Comparison of ENCODE assay signal across 15 cellular contexts in genomic region chr3:141321109-141321497, GRCh38. TPM values are rescaled to one million over a fixed set of nuclear protein-coding genes. Genes with fewer than 3 reads are reported as not detected.
A peak's percentile ranks its signal among the peaks of the same experiment; 100 is the strongest.
DNase-seq lines count a peak whose midpoint lies in the region; FAIRE-seq and TF ChIP-seq lines count a peak whose summit lies in the region.
"Had no signal": no experiment of that assay in that cellular context is flagged by ENCODE, and none has a peak within 500 bp of the region (broad histone marks: within the 10 kb centered on the region; RNA-seq: fewer than 3 reads in every experiment).

No MANE protein-coding gene starts in this region.

- H3K27ac Mint-ChIP-seq in activated CD4-positive, alpha-beta memory T cell treated with anti-CD3 and anti-CD28 coated beads for 36 hours = peak overlapping the region; percentile 19
- H3K27ac Mint-ChIP-seq in activated CD4-positive, alpha-beta memory T cell treated with anti-CD3 and anti-CD28 coated beads, Interleukin-2, amount 10 ng/mL, durations not matched to agents 7 days and 5 days = no peak overlapping the region
- H3K27ac Mint-ChIP-seq: memory B cell had no signal

- no peak overlapping the region for H3K27ac ChIP-seq in effector memory CD4-positive, alpha-beta T cell (ENCODE audit: insufficient read depth, low read length, poor library complexity, severe bottlenecking)
- H3K27ac ChIP-seq in ascending aorta = no peak overlapping the region

- H3K9me3 Mint-ChIP-seq in activated CD4-positive, alpha-beta memory T cell treated with anti-CD3 and anti-CD28 coated beads for 36 hours = peaks cover 3% of the 10 kb centered on the region
- peaks cover 5% of the 10 kb centered on the region for H3K9me3 Mint-ChIP-seq in activated CD4-positive, alpha-beta memory T cell treated with anti-CD3 and anti-CD28 coated beads, Interleukin-2, amount 10 ng/mL, durations not matched to agents 7 days and 5 days
- H3K9me3 Mint-ChIP-seq: memory B cell had no signal

- peaks cover 2% of the 10 kb centered on the region for H3K36me3 Mint-ChIP-seq in activated CD4-positive, alpha-beta memory T cell treated with anti-CD3 and anti-CD28 coated beads for 36 hours
- peaks cover 9% of the 10 kb centered on the region for H3K36me3 Mint-ChIP-seq in activated CD4-positive, alpha-beta memory T cell treated with anti-CD3 and anti-CD28 coated beads, Interleukin-2, amount 10 ng/mL, durations not matched to agents 7 days and 5 days (ENCODE audit: low read depth)
- H3K36me3 Mint-ChIP-seq: memory B cell had no signal

- no peak for TF ChIP-seq CTCF in ascending aorta (IDR thresholded peaks at IDR 0.05)

- CTCF ChIA-PET in activated CD4-positive, alpha-beta memory T cell treated with anti-CD3 and anti-CD28 coated beads for 36 hours (lab: Charles Lee) = interaction anchor here (1.2 kb wide), 1 partner anchor 10 kb away, joined by 7 read pairs; no protein-coding TSS in a partner anchor
- CTCF ChIA-PET in activated CD4-positive, alpha-beta memory T cell treated with anti-CD3 and anti-CD28 coated beads, Interleukin-2, amount 10 ng/mL, durations not matched to agents 7 days and 5 days (lab: Charles Lee) = interaction anchor here (1.7 to 3.0 kb wide), 2 partner anchors 9 to 133 kb away, joined by 5 to 10 read pairs; no protein-coding TSS in a partner anchor

- POLR2A ChIA-PET in activated CD4-positive, alpha-beta memory T cell treated with anti-CD3 and anti-CD28 coated beads for 36 hours (lab: Charles Lee) = no interaction called here
- POLR2A ChIA-PET in activated CD4-positive, alpha-beta memory T cell treated with anti-CD3 and anti-CD28 coated beads, Interleukin-2, amount 10 ng/mL, durations not matched to agents 7 days and 5 days (lab: Charles Lee) = interaction anchor here (2.6 kb wide), 1 partner anchor 9 kb away, joined by 8 read pairs; no protein-coding TSS in a partner anchor

- peaks cover 14% of the 10 kb centered on the region for H3K4me1 ChIP-seq in effector memory CD4-positive, alpha-beta T cell (ENCODE audit: control insufficient read depth, insufficient read depth, low read length, poor library complexity, severe bottlenecking)
- no peaks in the 10 kb centered on the region for H3K4me1 ChIP-seq in ascending aorta

- H3K4me1 Mint-ChIP-seq in activated CD4-positive, alpha-beta memory T cell treated with anti-CD3 and anti-CD28 coated beads for 36 hours (ENCODE audit: low read depth) = peaks cover 24% of the 10 kb centered on the region
- H3K4me1 Mint-ChIP-seq in activated CD4-positive, alpha-beta memory T cell treated with anti-CD3 and anti-CD28 coated beads, Interleukin-2, amount 10 ng/mL, durations not matched to agents 7 days and 5 days = peaks cover 13% of the 10 kb centered on the region

- FAIRE-seq in RCC 7860 (lab: Jason Lieb, UNC) = peak; percentile 66
- FAIRE-seq in frontal cortex (lab: Jason Lieb, UNC) = no peak
- FAIRE-seq: urothelium cell line had no signal

- no peaks in the 10 kb centered on the region for H3K36me3 ChIP-seq in effector memory CD4-positive, alpha-beta T cell (ENCODE audit: control insufficient read depth, insufficient read depth, low read length)
- H3K36me3 ChIP-seq in ascending aorta = no peaks in the 10 kb centered on the region

- no peak for DNase-seq in activated CD4-positive, alpha-beta memory T cell treated with anti-CD3 and anti-CD28 coated beads for 36 hours
- no peak for DNase-seq in activated CD4-positive, alpha-beta memory T cell treated with anti-CD3 and anti-CD28 coated beads, Interleukin-2, amount 10 ng/mL, durations not matched to agents 7 days and 5 days
- DNase-seq in RCC 7860 (ENCODE audit: low spot score) (peak; percentile 52), renal cortical epithelial cell (ENCODE audit: low read depth) (peak; percentile 70), Ammon's horn (ENCODE audit: low spot score) (no peak), frontal cortex (ENCODE audit: low spot score in 2 of 2) (no peak), ascending aorta (ENCODE audit: low spot score in 2 of 2) (no peak)
- no peak for DNase-seq in effector memory CD4-positive, alpha-beta T cell
- DNase-seq: activated CD8-positive, alpha-beta memory T cell treated with anti-CD3 and anti-CD28 coated beads, Interleukin-2, amount 50 U/mL, for 48 hours; DND-41; GOT3; hypothalamus; NCI-H510A treated with DMSO at 0.1 percent for 48 hours had no signal

- no peaks in the 10 kb centered on the region for H3K27me3 Mint-ChIP-seq in activated CD4-positive, alpha-beta memory T cell treated with anti-CD3 and anti-CD28 coated beads for 36 hours
- no peaks in the 10 kb centered on the region for H3K27me3 Mint-ChIP-seq in activated CD4-positive, alpha-beta memory T cell treated with anti-CD3 and anti-CD28 coated beads, Interleukin-2, amount 10 ng/mL, durations not matched to agents 7 days and 5 days
- H3K27me3 Mint-ChIP-seq: memory B cell had no signal

- H3K4me3 Mint-ChIP-seq in activated CD4-positive, alpha-beta memory T cell treated with anti-CD3 and anti-CD28 coated beads for 36 hours = no peak overlapping the region
- no peak overlapping the region for H3K4me3 Mint-ChIP-seq in activated CD4-positive, alpha-beta memory T cell treated with anti-CD3 and anti-CD28 coated beads, Interleukin-2, amount 10 ng/mL, durations not matched to agents 7 days and 5 days

- intact Hi-C loops in activated CD4-positive, alpha-beta memory T cell treated with anti-CD3 and anti-CD28 coated beads for 36 hours (cut with micrococcal nuclease) = no loop called here
- intact Hi-C loops in ascending aorta (cut with DNase I) = no loop called here

- H3K4me3 ChIP-seq in effector memory CD4-positive, alpha-beta T cell (ENCODE audit: insufficient read depth, low read depth, low read length, poor library complexity, severe bottlenecking) = peak overlapping the region; percentile 27
- H3K4me3 ChIP-seq in ascending aorta = no peak overlapping the region

- no peaks in the 10 kb centered on the region for H3K27me3 ChIP-seq in effector memory CD4-positive, alpha-beta T cell (replicated peaks; ENCODE audit: control insufficient read depth, insufficient read depth, low read length, poor library complexity, severe bottlenecking)
- no peaks in the 10 kb centered on the region for H3K27me3 ChIP-seq in ascending aorta

- no peaks in the 10 kb centered on the region for H3K9me3 ChIP-seq in effector memory CD4-positive, alpha-beta T cell (ENCODE audit: control insufficient read depth, low read length)
- H3K9me3 ChIP-seq in ascending aorta = no peaks in the 10 kb centered on the region

RNA-seq across cellular contexts. Expression of gene ZBTB38, which starts 47.2 kb away (rescaled TPM):
- 10 to 100 TPM; 64.7 to 66.4 TPM for total RNA-seq in activated CD4-positive, alpha-beta memory T cell treated with anti-CD3 and anti-CD28 coated beads for 36 hours
- 10 to 100 TPM; 36.0 to 39.6 TPM for total RNA-seq in activated CD4-positive, alpha-beta memory T cell treated with anti-CD3 and anti-CD28 coated beads, Interleukin-2, amount 10 ng/mL, durations not matched to agents 7 days and 5 days
- total RNA-seq in renal cortical epithelial cell (213 and 340 TPM in 2 replicates), frontal cortex (149 TPM), ascending aorta (101 TPM)

Comparison
In these comparisons a context has a peak if more than half of its experiments do, and no peak if none do; other contexts are left out.
1. DNase-seq: peak in RCC 7860 (single experiment) and renal cortical epithelial cell (single experiment); none in activated CD4-positive, alpha-beta memory T cell treated with anti-CD3 and anti-CD28 coated beads for 36 hours (single experiment), activated CD4-positive, alpha-beta memory T cell treated with anti-CD3 and anti-CD28 coated beads, Interleukin-2, amount 10 ng/mL, durations not matched to agents 7 days and 5 days (single experiment), effector memory CD4-positive, alpha-beta T cell (0 of 3), Ammon's horn (single experiment), frontal cortex (0 of 2) and ascending aorta (0 of 2).